ENCODE assay signal across 12 cellular contexts in the genomic region with DNA sequence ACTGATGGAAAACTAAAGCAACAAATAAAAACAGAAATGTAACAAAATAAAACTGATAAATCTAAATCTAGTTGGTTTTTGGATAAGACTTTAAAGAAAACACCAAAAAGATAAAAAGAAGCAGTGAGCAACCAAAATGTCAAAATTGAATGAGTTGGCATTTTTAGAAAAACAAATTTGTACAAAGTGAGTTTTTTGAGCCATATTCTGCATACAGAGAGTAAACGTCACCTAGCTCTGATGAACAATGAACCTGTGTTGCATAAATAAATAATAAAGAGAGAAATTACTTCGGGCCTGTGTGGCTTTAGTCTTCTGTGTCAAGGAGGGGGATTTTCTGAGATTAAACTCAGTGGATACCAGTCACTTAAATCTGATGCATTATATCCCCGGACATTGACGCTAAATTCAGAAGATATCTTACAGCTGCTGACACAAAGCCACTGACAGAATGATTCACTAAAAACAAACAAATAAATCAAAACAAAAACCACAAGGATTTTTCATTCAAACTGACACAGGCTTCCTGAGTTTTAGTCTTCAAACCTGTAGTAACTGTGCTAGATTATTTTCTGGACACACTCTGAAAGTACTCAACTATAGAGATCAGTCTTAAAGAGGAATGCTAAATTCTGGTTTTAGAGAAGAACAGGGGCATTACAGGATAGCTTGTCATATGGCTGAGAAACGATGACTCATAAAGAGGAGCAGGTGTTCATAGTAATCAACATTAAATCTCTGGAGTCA.
DNase-seq lines count a peak whose midpoint lies in the region; ATAC-seq, FAIRE-seq and TF ChIP-seq lines count a peak whose summit lies in the region.
"Had no signal": no experiment of that assay in that cellular context is flagged by ENCODE, and none has a peak within 500 bp of the region (broad histone marks: within the 10 kb centered on the region; RNA-seq: fewer than 3 reads in every experiment).

No MANE protein-coding gene starts in this region.

- in situ Hi-C loops in IMR-90 (cut with MboI; ENCODE audit: low sequenced_read_pairs) = no loop called here
- in situ Hi-C loops in GM12878 (cut with MboI) = no loop called here

- H3K4ac ChIP-seq in IMR-90 (ENCODE audit: low read depth, low read length) = no peak overlapping the region

- H3K4me3 ChIP-seq in A549 (no peak overlapping the region), IMR-90 (ENCODE audit: insufficient read depth, low read depth, low read length) (no peak overlapping the region), GM12878 (no peak overlapping the region)
- H3K4me3 ChIP-seq: colonic mucosa had no signal

- no peak overlapping the region for H3K9ac ChIP-seq in IMR-90 (ENCODE audit: low read depth, low read length)
- H3K9ac ChIP-seq in GM12878 (ENCODE audit: control insufficient read depth, insufficient read depth, low read length) = no peak overlapping the region

- H2BK20ac ChIP-seq in IMR-90 (ENCODE audit: low read depth, low read length) = no peak overlapping the region

- H2BK15ac ChIP-seq in IMR-90 (ENCODE audit: low read depth, low read length) = no peak overlapping the region

- CTCF ChIA-PET in A549 (lab: Yijun Ruan, JAX) = interaction anchor here (1.1 kb wide), 1 partner anchor 35 kb away, joined by 4 read pairs; no protein-coding TSS in a partner anchor
- CTCF ChIA-PET in IMR-90 (lab: Yijun Ruan, JAX) = no interaction called here
- CTCF ChIA-PET in GM12878 (lab: Yijun Ruan, JAX) = no interaction called here

- peaks cover 21% of the 10 kb centered on the region for H3K4me1 ChIP-seq in A549
- no peaks in the 10 kb centered on the region for H3K4me1 ChIP-seq in IMR-90 (ENCODE audit: control insufficient read depth, insufficient read depth, low read length)
- no peaks in the 10 kb centered on the region for H3K4me1 ChIP-seq in GM12878 (ENCODE audit: control insufficient read depth, insufficient read depth, low read length)
- H3K4me1 ChIP-seq: colonic mucosa had no signal

- H3K23ac ChIP-seq in IMR-90 (ENCODE audit: low read depth, low read length) = no peak overlapping the region

- RAD21 ChIA-PET in GM12878 (lab: Charles Lee; ENCODE audit: unreplicated experiment) = no interaction called here

- no peak overlapping the region for H3K56ac ChIP-seq in IMR-90 (ENCODE audit: extremely low read depth, insufficient read depth, low read length)

- TF ChIP-seq CTCF in A549 (IDR thresholded peaks at IDR 0.05) (no peak), IMR-90 (conservative IDR thresholded peaks at IDR 0.05; ENCODE audit: low read depth, low read length) (no peak), GM12878 (IDR thresholded peaks at IDR 0.05 in 2 of 3, conservative IDR thresholded peaks at IDR 0.05 in 1 of 3; ENCODE audit: control insufficient read depth in 2 of 3, extremely low read depth in 1 of 3, insufficient read depth in 1 of 3, low read depth in 3 of 3, low read length in 3 of 3) (no peak)

- 1% methylated on average over 5 of the region's 5 CpGs for WGBS in A549 (ENCODE audit: missing lambda C conversion rate)
- no CpG with 5 or more reads among the region's 5 CpGs for WGBS in IMR-90 (ENCODE audit: extremely low coverage in 2 of 2, insufficient read length in 1 of 2), 2 experiments
- 28% methylated on average over 5 of the region's 5 CpGs for WGBS in GM12878 (ENCODE audit: insufficient coverage, insufficient replicate concordance, low lambda C conversion rate, missing lambda C conversion rate)

- H2AK9ac ChIP-seq in IMR-90 (replicated peaks; ENCODE audit: low read depth, low read length, poor library complexity) = no peak overlapping the region

- no peak overlapping the region for H2AK5ac ChIP-seq in IMR-90 (ENCODE audit: low read depth, low read length)

- H3K27me3 ChIP-seq in IMR-90 (ENCODE audit: control insufficient read depth, insufficient read depth, low read length) (no peaks in the 10 kb centered on the region), GM12878 (replicated peaks in 1 of 2; ENCODE audit: control insufficient read depth in 2 of 2, insufficient read depth in 2 of 2, low read length in 1 of 2) (no peaks in the 10 kb centered on the region)
- H3K27me3 ChIP-seq: colonic mucosa had no signal

- H3K4me2 ChIP-seq in A549 (peak overlapping the region; percentile 66), IMR-90 (ENCODE audit: low read depth, low read length) (no peak overlapping the region), GM12878 (ENCODE audit: control insufficient read depth, insufficient read depth) (no peak overlapping the region)

- ATAC-seq in A549 = peak; percentile 73 to 84; a peak in 4 of 6 replicates
- no peak for ATAC-seq in IMR-90 (ENCODE audit: low read depth)
- ATAC-seq in GM12878 = peak; percentile 19; the same call in 2 of the 3 replicates
- ATAC-seq in HG03565 (IDR thresholded peaks at IDR 0.05; ENCODE audit: unreplicated experiment) = no peak
- ATAC-seq: naive thymus-derived CD8-positive, alpha-beta T cell had no signal

- no peak overlapping the region for H2AFZ ChIP-seq in IMR-90 (replicated peaks; ENCODE audit: low read length, poor library complexity)
- no peak overlapping the region for H2AFZ ChIP-seq in GM12878 (ENCODE audit: control insufficient read depth, low read depth, low read length)

- POLR2A ChIA-PET in A549 (lab: Yijun Ruan, JAX) (no interaction called here), IMR-90 (lab: Charles Lee; ENCODE audit: unreplicated experiment) (no interaction called here), GM12878 (lab: Charles Lee) (no interaction called here)

- no peak overlapping the region for H2BK5ac ChIP-seq in IMR-90 (ENCODE audit: low read depth, low read length, poor library complexity, severe bottlenecking)

- H4K20me1 ChIP-seq in IMR-90 (ENCODE audit: insufficient read depth, low read length) (no peaks in the 10 kb centered on the region), GM12878 (ENCODE audit: control insufficient read depth, insufficient read depth) (no peaks in the 10 kb centered on the region)

- no peaks in the 10 kb centered on the region for H3K9me3 ChIP-seq in A549
- no peaks in the 10 kb centered on the region for H3K9me3 ChIP-seq in IMR-90 (ENCODE audit: control insufficient read depth, insufficient read depth, low read length)
- H3K9me3 ChIP-seq in GM12878 (replicated peaks; ENCODE audit: control insufficient read depth, insufficient read depth, low read length) = no peaks in the 10 kb centered on the region
- H3K9me3 ChIP-seq: colonic mucosa had no signal

- H3K79me2 ChIP-seq in GM12878 (ENCODE audit: control insufficient read depth, insufficient read depth, low read length) = no peaks in the 10 kb centered on the region

- no peak overlapping the region for H4K91ac ChIP-seq in IMR-90 (ENCODE audit: insufficient read depth, low read depth, low read length)

- intact Hi-C loops in IMR-90 (cut with micrococcal nuclease) (no loop called here), GM12878 (cut with micrococcal nuclease; ENCODE audit: unreplicated experiment) (no loop called here)

- no TSS peak for BruUV-seq in IMR-90 (replicated peaks; lab: Mats Ljungman, UMichigan)
- BruUV-seq in GM12878 (replicated peaks; lab: Mats Ljungman, UMichigan) = no TSS peak

- no peak overlapping the region for H3K27ac ChIP-seq in A549
- no peak overlapping the region for H3K27ac ChIP-seq in IMR-90 (ENCODE audit: insufficient read depth, low read length)
- H3K27ac ChIP-seq in GM12878 (ENCODE audit: control insufficient read depth, insufficient read depth) = no peak overlapping the region
- H3K27ac ChIP-seq: colonic mucosa had no signal

- no peaks in the 10 kb centered on the region for H3K36me3 ChIP-seq in IMR-90 (ENCODE audit: control insufficient read depth, insufficient read depth, low read length)
- no peaks in the 10 kb centered on the region for H3K36me3 ChIP-seq in GM12878 (ENCODE audit: control insufficient read depth in 2 of 2, insufficient read depth in 2 of 2, low read length in 1 of 2)
- H3K36me3 ChIP-seq: colonic mucosa had no signal

- no peak overlapping the region for H4K8ac ChIP-seq in IMR-90 (ENCODE audit: low read depth in 2 of 2, low read length in 2 of 2)

- H3K79me1 ChIP-seq in IMR-90 (ENCODE audit: low read depth in 1 of 2, low read length in 2 of 2) = no peaks in the 10 kb centered on the region

- DNase-seq in A549 (ENCODE audit: low read depth in 1 of 2, low spot score in 1 of 2) = peak in 1 of 2 experiments; percentile 53
- no peak for DNase-seq in IMR-90
- DNase-seq in NCI-H2196 treated with DMSO at 0.1 percent for 48 hours (lab: John Stamatoyannopoulos, UW; ENCODE audit: unreplicated experiment) = peak; percentile 66
- DNase-seq in GM12878 (ENCODE audit: low read depth, low spot score) = no peak
- no peak for DNase-seq in globus pallidus (ENCODE audit: low spot score)
- no peak for DNase-seq in NK-92 (lab: John Stamatoyannopoulos, UW; ENCODE audit: unreplicated experiment)
- no peak for DNase-seq in GM19238 (ENCODE audit: insufficient read length, low spot score)
- DNase-seq: colonic mucosa; naive thymus-derived CD8-positive, alpha-beta T cell; T-helper 2 cell had no signal

- SMC1A ChIA-PET in GM12878 (lab: Charles Lee; ENCODE audit: uncharacterized antibody, unreplicated experiment) = no interaction called here

- no peak overlapping the region for H4K5ac ChIP-seq in IMR-90 (ENCODE audit: low read depth, low read length)

- no peak for FAIRE-seq in A549 (lab: Jason Lieb, UNC)
- FAIRE-seq in GM12878 (lab: Jason Lieb, UNC) = no peak
- FAIRE-seq: keratinocyte had no signal

- no peak overlapping the region for H3K14ac ChIP-seq in IMR-90 (replicated peaks; ENCODE audit: low read depth, low read length)

- dilution Hi-C loops in IMR-90 (cut with HindIII; ENCODE audit: low sequenced_read_pairs, unreplicated experiment) = no loop called here

- TF ChIP-seq POLR2A in A549 (IDR thresholded peaks at IDR 0.05; ENCODE audit: low read length) = no peak
- no peak for TF ChIP-seq POLR2A in IMR-90 (IDR thresholded peaks at IDR 0.05; ENCODE audit: low read depth, low read length)
- no peak for TF ChIP-seq POLR2A in GM12878 (IDR thresholded peaks at IDR 0.05; ENCODE audit: low read depth, low read length)

- TF ChIP-seq EP300 in A549 (IDR thresholded peaks at IDR 0.05) (no peak), GM12878 (IDR thresholded peaks at IDR 0.05; ENCODE audit: borderline replicate concordance in 1 of 2, control insufficient read depth in 1 of 2, low read depth in 2 of 2, low read length in 2 of 2) (no peak)

- no peak overlapping the region for H2BK120ac ChIP-seq in IMR-90 (ENCODE audit: low read depth, low read length)

- H3K18ac ChIP-seq in IMR-90 (ENCODE audit: low read depth, low read length) = no peak overlapping the region

- H3K9me1 ChIP-seq in IMR-90 (ENCODE audit: insufficient read depth, low read length) = no peaks in the 10 kb centered on the region

- TF ChIP-seq RAD21 in A549 (conservative IDR thresholded peaks at IDR 0.05 in 1 of 2, IDR thresholded peaks at IDR 0.05 in 1 of 2) (peak in 1 of 2 experiments; percentile 9; a peak in 1 of 5 replicates), IMR-90 (IDR thresholded peaks at IDR 0.05; ENCODE audit: low read length) (no peak), GM12878 (IDR thresholded peaks at IDR 0.05; ENCODE audit: insufficient read depth, low read depth, low read length) (no peak)

TF ChIP-seq in A549, 52 proteins besides CTCF, POLR2A, EP300 and RAD21 (continues in another document):
- TF ChIP-seq MAFK (IDR thresholded peaks at IDR 0.05; ENCODE audit: partially characterized antibody) = peak; percentile 82

TF ChIP-seq in GM12878, 131 proteins besides CTCF, POLR2A, EP300 and RAD21 (continues in another document):
- no peak for TF ChIP-seq KAT2A (conservative IDR thresholded peaks at IDR 0.05; ENCODE audit: control insufficient read depth, low read depth, low read length)

Comparison
In these comparisons a context has a peak if more than half of its experiments do, and no peak if none do; other contexts are left out.
1. ATAC-seq: peak in A549 (2 of 2) and GM12878 (single experiment); none in IMR-90 (single experiment) and HG03565 (single experiment).
2. Of the 24 proteins assayed by ChIP-seq in both GM12878 and A549: peak only in GM12878: none; only in A549: JUNB; in both: none; in neither: 22; mixed calls (peak in some experiments, not most) for 1.